ENCODE assay signal across 21 cellular contexts in the genomic region with DNA sequence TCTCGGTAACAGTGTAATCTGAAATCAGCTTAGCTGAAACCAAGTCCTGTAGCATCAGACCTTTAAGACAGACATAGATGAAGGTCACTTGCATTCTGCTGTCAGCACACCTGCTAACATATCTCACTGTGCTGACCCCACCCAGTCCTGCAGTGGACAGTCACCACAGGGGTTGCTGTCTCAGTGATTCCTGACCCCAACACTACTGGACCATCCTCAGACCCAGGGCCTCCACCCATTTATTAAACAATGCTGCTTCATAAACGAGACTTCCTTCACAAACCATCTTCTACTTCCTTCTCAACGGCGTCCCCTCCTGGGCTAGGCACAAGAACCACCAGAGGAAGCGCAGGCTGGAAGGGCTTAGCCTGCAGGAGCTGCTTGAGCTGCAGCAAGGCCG.
"Had no signal": no experiment of that assay in that cellular context is flagged by ENCODE, and none has a peak within 500 bp of the region (broad histone marks: within the 10 kb centered on the region; RNA-seq: fewer than 3 reads in every experiment).

No MANE protein-coding gene starts in this region.

- H3K9me3 Mint-ChIP-seq: activated naive CD4-positive, alpha-beta T cell treated with anti-CD3 and anti-CD28 coated beads for 36 hours; activated naive CD8-positive, alpha-beta T cell treated with anti-CD3 and anti-CD28 coated beads for 36 hours; activated T-cell treated with anti-CD3 and anti-CD28 coated beads, Interleukin-2, amount 50 U/mL, for 72 hours; naive thymus-derived CD8-positive, alpha-beta T cell; neural crest cell had no signal

- H3K4me3 Mint-ChIP-seq: activated naive CD4-positive, alpha-beta T cell treated with anti-CD3 and anti-CD28 coated beads for 36 hours; activated naive CD8-positive, alpha-beta T cell treated with anti-CD3 and anti-CD28 coated beads for 36 hours; activated T-cell treated with anti-CD3 and anti-CD28 coated beads, Interleukin-2, amount 50 U/mL, for 72 hours; naive thymus-derived CD8-positive, alpha-beta T cell; neural crest cell had no signal

- H3K9me3 ChIP-seq: adrenal gland, body of pancreas, left ventricle myocardium inferior, right atrium auricular region, suprapubic skin, tibial nerve had no signal

- ATAC-seq: activated T-cell treated with anti-CD3 and anti-CD28 coated beads, Interleukin-2, amount 50 U/mL, for 72 hours; body of pancreas; naive thymus-derived CD8-positive, alpha-beta T cell had no signal

- H3K4me1 Mint-ChIP-seq: neural crest cell had no signal

- H3K4me3 ChIP-seq: adrenal gland, body of pancreas, left ventricle myocardium inferior, right atrium auricular region, suprapubic skin, tibial nerve had no signal

- DNase-seq: activated CD4-positive, alpha-beta T cell treated with anti-CD3 and anti-CD28 coated beads for 4 hours; activated CD4-positive, alpha-beta T cell treated with anti-CD3 and anti-CD28 coated beads, Interleukin-2, amount 50 U/mL, for 4 hours; activated effector memory CD4-positive, alpha-beta T cell treated with Interleukin-2 at 50 U/mL for 16 hours; activated naive CD4-positive, alpha-beta T cell treated with anti-CD3 and anti-CD28 coated beads for 36 hours; activated naive CD8-positive, alpha-beta T cell treated with anti-CD3 and anti-CD28 coated beads for 36 hours; activated T-cell treated with anti-CD3 and anti-CD28 coated beads, Interleukin-2, amount 50 U/mL, for 72 hours; adrenal gland; body of pancreas; dermis blood vessel endothelial cell; effector CD4-positive, alpha-beta T cell; glutamatergic neuron; left ventricle myocardium inferior; midbrain; naive thymus-derived CD8-positive, alpha-beta T cell; stimulated activated CD4-positive, alpha-beta T cell treated with anti-CD3 and anti-CD28 coated beads, Interleukin-15, amount 100 ng/mL, for 24 hours; stimulated activated CD4-positive, alpha-beta T cell treated with anti-CD3 and anti-CD28 coated beads, Interleukin-2, amount 100 ng/mL, for 24 hours; stimulated activated naive CD4-positive, alpha-beta T cell had no signal

- H3K27me3 Mint-ChIP-seq: activated naive CD8-positive, alpha-beta T cell treated with anti-CD3 and anti-CD28 coated beads for 36 hours; naive thymus-derived CD8-positive, alpha-beta T cell had no signal

- H3K27ac Mint-ChIP-seq: activated naive CD4-positive, alpha-beta T cell treated with anti-CD3 and anti-CD28 coated beads for 36 hours; activated naive CD8-positive, alpha-beta T cell treated with anti-CD3 and anti-CD28 coated beads for 36 hours; activated T-cell treated with anti-CD3 and anti-CD28 coated beads, Interleukin-2, amount 50 U/mL, for 72 hours had no signal

- H3K27ac ChIP-seq: adrenal gland, body of pancreas, left ventricle myocardium inferior, right atrium auricular region, suprapubic skin, tibial nerve had no signal
